ENCODE assay signal across 30 cellular contexts in the genomic region with DNA sequence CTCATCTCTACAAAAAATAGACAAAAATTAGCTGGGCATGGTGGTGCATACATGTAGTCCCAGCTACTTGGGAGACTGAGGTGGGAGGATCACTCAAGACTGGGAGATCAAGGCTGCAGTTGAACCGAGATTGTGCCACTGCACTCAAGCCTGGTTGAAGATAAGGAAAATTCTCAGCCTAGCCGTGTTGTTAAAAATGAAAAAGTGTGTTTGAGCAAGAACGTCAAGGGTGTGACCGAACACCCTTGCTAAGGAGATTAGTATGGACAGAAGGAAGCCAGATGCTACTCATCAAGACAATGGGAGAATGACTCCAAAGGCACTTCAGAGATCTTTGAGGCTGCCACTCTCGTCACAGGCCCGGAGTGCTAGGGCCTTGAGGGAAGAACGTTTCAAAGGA.
"Had no signal": no experiment of that assay in that cellular context is flagged by ENCODE, and none has a peak within 500 bp of the region (broad histone marks: within the 10 kb centered on the region; RNA-seq: fewer than 3 reads in every experiment).

No MANE protein-coding gene starts in this region.

- H3K27me3 ChIP-seq: brain microvascular endothelial cell, esophagus squamous epithelium had no signal

- ATAC-seq: activated T-cell treated with anti-CD3 and anti-CD28 coated beads, Interleukin-2, amount 50 U/mL, for 72 hours; effector memory CD8-positive, alpha-beta T cell; T-helper 17 cell had no signal

- H3K27ac ChIP-seq: brain microvascular endothelial cell, esophagus squamous epithelium had no signal

- H3K4me3 ChIP-seq: esophagus squamous epithelium had no signal

- H3K36me3 ChIP-seq: brain microvascular endothelial cell, esophagus squamous epithelium had no signal

- DNase-seq: activated CD4-positive, alpha-beta memory T cell treated with anti-CD3 and anti-CD28 coated beads, Interleukin-2, amount 10 ng/mL, durations not matched to agents 7 days and 5 days; activated CD4-positive, alpha-beta T cell treated with anti-CD3 and anti-CD28 coated beads for 1 hour; activated CD4-positive, alpha-beta T cell treated with anti-CD3 and anti-CD28 coated beads for 4 hours; activated CD4-positive, alpha-beta T cell treated with anti-CD3 and anti-CD28 coated beads, Interleukin-2, amount 10 ng/mL, durations not matched to agents 7 days and 5 days; activated CD4-positive, alpha-beta T cell treated with anti-CD3 and anti-CD28 coated beads, Interleukin-2, amount 50 U/mL, for 4 hours; activated CD4-positive, CD25-positive, alpha-beta regulatory T cell; activated CD8-positive, alpha-beta memory T cell treated with anti-CD3 and anti-CD28 coated beads, Interleukin-2, amount 50 U/mL, for 48 hours; activated gamma-delta T cell; activated naive CD4-positive, alpha-beta T cell treated with anti-CD3 and anti-CD28 coated beads, Interleukin-2, amount 50 U/mL, for 16 hours; activated naive CD4-positive, alpha-beta T cell treated with Interleukin-2 at 50 U/mL for 16 hours; activated T-cell treated with anti-CD3 and anti-CD28 coated beads for 4 hours; activated T-cell treated with anti-CD3 and anti-CD28 coated beads, Interleukin-2, amount 50 U/mL, for 24 hours; activated T-cell treated with anti-CD3 and anti-CD28 coated beads, Interleukin-2, amount 50 U/mL, for 72 hours; amniotic stem cell; anterior cingulate cortex; brain microvascular endothelial cell; caudate nucleus; cortex of kidney; dermis blood vessel endothelial cell; effector CD4-positive, alpha-beta T cell; effector memory CD8-positive, alpha-beta T cell; esophagus squamous epithelium; foreskin fibroblast; head of caudate nucleus; T-helper 1 cell; T-helper 17 cell; T1000 had no signal

- H3K9me3 ChIP-seq: esophagus squamous epithelium had no signal

- FAIRE-seq: astrocyte, colon, frontal cortex had no signal
